Comparison of ENCODE assay signal across 8 cellular contexts in the genomic region with DNA sequence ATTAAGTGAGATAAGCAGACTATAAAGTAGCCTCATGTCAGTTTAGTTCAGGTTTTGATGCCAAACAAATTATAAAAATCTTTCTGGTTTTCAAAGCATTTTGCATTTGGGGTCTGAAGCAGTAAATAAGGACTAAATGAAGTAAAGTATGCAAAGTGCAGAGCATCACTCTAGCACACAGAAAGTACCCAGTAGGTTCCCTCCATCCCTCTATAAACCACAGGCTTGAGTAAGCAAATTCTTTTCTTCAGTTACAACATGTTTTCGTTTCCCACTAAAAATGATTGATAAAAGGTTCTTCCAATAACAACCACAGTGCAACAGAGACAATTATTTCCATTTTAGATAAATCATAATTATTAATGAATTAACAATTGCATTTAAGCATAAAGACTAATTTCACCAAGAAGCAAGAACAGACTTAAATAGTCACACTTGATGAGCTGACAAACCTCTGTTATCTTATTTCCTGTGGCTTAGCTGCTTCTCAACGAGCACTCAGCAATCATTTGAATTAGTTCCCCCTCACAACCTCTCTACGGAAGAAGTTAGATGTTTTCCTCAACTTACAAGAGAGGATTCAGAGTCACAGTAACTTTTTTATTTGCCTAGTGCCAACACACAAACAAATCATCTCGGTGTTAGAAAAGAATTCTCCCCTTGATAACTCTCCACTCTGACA.
DNase-seq lines count a peak whose midpoint lies in the region; ATAC-seq and TF ChIP-seq lines count a peak whose summit lies in the region.
"Had no signal": no experiment of that assay in that cellular context is flagged by ENCODE, and none has a peak within 500 bp of the region (broad histone marks: within the 10 kb centered on the region; RNA-seq: fewer than 3 reads in every experiment).

No MANE protein-coding gene starts in this region.

- peaks cover 9 to 27% of the 10 kb centered on the region in 2 donors for H3K4me1 Mint-ChIP-seq in stimulated activated naive B cell treated with anti-CD40 and anti-IgM and Interleukin-4, amounts not matched to agents 10 μg/mL and 1 μg/mL and 100 μg/mL, for 72 hours

- no peak overlapping the region for H3K4me3 ChIP-seq in fibroblast of villous mesenchyme (ENCODE audit: low read depth, low read length)
- H3K4me3 ChIP-seq: ascending aorta had no signal

- H3K27me3 Mint-ChIP-seq in stimulated activated naive B cell treated with anti-CD40 and anti-IgM and Interleukin-4, amounts not matched to agents 10 μg/mL and 1 μg/mL and 100 μg/mL, for 72 hours = no peaks in the 10 kb centered on the region

- ATAC-seq in GM18519 (IDR thresholded peaks at IDR 0.05; ENCODE audit: low FRiP score, unreplicated experiment) = peak; percentile 42
- ATAC-seq in GM21529 (IDR thresholded peaks at IDR 0.05; ENCODE audit: unreplicated experiment) = peak; percentile 43
- ATAC-seq in HG03565 (IDR thresholded peaks at IDR 0.05; ENCODE audit: unreplicated experiment) = peak; percentile 66
- ATAC-seq in stimulated activated naive B cell treated with anti-CD40 and anti-IgM and Interleukin-4, amounts not matched to agents 10 μg/mL and 1 μg/mL and 100 μg/mL, for 72 hours (replicated peaks) = no peak

- peaks cover 30 to 58% of the 10 kb centered on the region in 2 donors for H3K36me3 Mint-ChIP-seq in stimulated activated naive B cell treated with anti-CD40 and anti-IgM and Interleukin-4, amounts not matched to agents 10 μg/mL and 1 μg/mL and 100 μg/mL, for 72 hours

- DNase-seq in fibroblast of villous mesenchyme (ENCODE audit: low read depth) (peak; percentile 17), RKO (ENCODE audit: low spot score) (no peak)
- DNase-seq in stimulated activated naive B cell treated with anti-CD40 and anti-IgM and Interleukin-4, amounts not matched to agents 10 μg/mL and 1 μg/mL and 100 μg/mL, for 72 hours = no peak
- DNase-seq in effector CD8-positive, alpha-beta T cell (lab: John Stamatoyannopoulos, UW) = no peak

- peaks cover 0 to 1% of the 10 kb centered on the region in 2 donors for H3K9me3 Mint-ChIP-seq in stimulated activated naive B cell treated with anti-CD40 and anti-IgM and Interleukin-4, amounts not matched to agents 10 μg/mL and 1 μg/mL and 100 μg/mL, for 72 hours

- H3K27ac Mint-ChIP-seq in stimulated activated naive B cell treated with anti-CD40 and anti-IgM and Interleukin-4, amounts not matched to agents 10 μg/mL and 1 μg/mL and 100 μg/mL, for 72 hours = no peak overlapping the region

- TF ChIP-seq CTCF in fibroblast of villous mesenchyme (IDR thresholded peaks at IDR 0.05; ENCODE audit: insufficient read depth, low read depth, low read length) = no peak

- H3K4me3 Mint-ChIP-seq in stimulated activated naive B cell treated with anti-CD40 and anti-IgM and Interleukin-4, amounts not matched to agents 10 μg/mL and 1 μg/mL and 100 μg/mL, for 72 hours = no peak overlapping the region

Comparison
In these comparisons a context has a peak if more than half of its experiments do, and no peak if none do; other contexts are left out.
1. ATAC-seq: peak in GM18519 (single experiment), GM21529 (single experiment) and HG03565 (single experiment); none in stimulated activated naive B cell treated with anti-CD40 and anti-IgM and Interleukin-4, amounts not matched to agents 10 μg/mL and 1 μg/mL and 100 μg/mL, for 72 hours (0 of 2).